In the genomic region with DNA sequence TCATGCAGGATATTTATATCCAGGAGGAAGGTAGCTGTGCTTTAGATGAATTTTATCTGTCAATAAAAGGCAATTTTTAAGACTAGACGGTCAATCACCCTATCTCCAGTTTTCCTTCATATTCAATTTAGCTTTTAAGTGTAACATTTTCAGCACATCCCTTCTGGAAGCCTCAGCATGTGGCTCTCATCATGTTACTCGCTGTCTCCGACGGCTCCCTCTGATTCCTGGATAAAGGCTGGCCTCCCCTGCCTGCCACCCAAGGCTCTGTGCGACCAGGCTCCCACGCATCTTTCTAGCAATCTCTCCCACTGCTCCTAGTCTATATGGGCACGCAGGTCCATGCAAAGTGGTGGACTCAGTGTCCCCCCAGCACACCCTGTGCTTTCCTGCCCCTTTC, we compare ENCODE assay signal across 28 cellular contexts.
DNase-seq lines count a peak whose midpoint lies in the region; ATAC-seq, FAIRE-seq and TF ChIP-seq lines count a peak whose summit lies in the region.
"Had no signal": no experiment of that assay in that cellular context is flagged by ENCODE, and none has a peak within 500 bp of the region (broad histone marks: within the 10 kb centered on the region; RNA-seq: fewer than 3 reads in every experiment).

No MANE protein-coding gene starts in this region.

- H4K91ac ChIP-seq in H1 (replicated peaks; ENCODE audit: insufficient read length, low read length), result no peak overlapping the region

- no peak for ATAC-seq in SK-N-SH treated with all-trans-retinoic acid at 6 μM for 48 hours
- ATAC-seq: A549, GM12878 had no signal

- no peak overlapping the region for H2BK15ac ChIP-seq in H1 (ENCODE audit: low read length)

- no peaks in the 10 kb centered on the region for H3K9me2 ChIP-seq in SK-N-SH

- no peaks in the 10 kb centered on the region for H3K36me3 ChIP-seq in SK-N-SH (replicated peaks in 1 of 2; ENCODE audit: control insufficient read depth in 1 of 2, insufficient read depth in 2 of 2, low read length in 1 of 2)
- no peaks in the 10 kb centered on the region for H3K36me3 ChIP-seq in H1 (ENCODE audit: control insufficient read depth in 2 of 4, insufficient read depth in 4 of 4, low read length in 3 of 4)
- H3K36me3 ChIP-seq: BLaER1 treated with 17β-estradiol and CSF1 and Interleukin-3, amounts not matched to agents 10 nM and 100 nM had no signal

- no peaks in the 10 kb centered on the region for H3K9me3 ChIP-seq in SK-N-SH
- H3K9me3 ChIP-seq in H1 (ENCODE audit: insufficient read depth in 2 of 2, low read depth in 1 of 2, low read length in 1 of 2), result peaks cover 0 to 3% of the 10 kb centered on the region in 2 experiments; a peak in 1 of 4 replicates
- H3K9me3 ChIP-seq: A549; BLaER1 treated with 17β-estradiol and CSF1 and Interleukin-3, amounts not matched to agents 10 nM and 100 nM had no signal

- H4K20me1 ChIP-seq in SK-N-SH (ENCODE audit: insufficient read depth), result no peaks in the 10 kb centered on the region
- no peaks in the 10 kb centered on the region for H4K20me1 ChIP-seq in H1 (replicated peaks in 1 of 2; ENCODE audit: control insufficient read depth in 1 of 2, insufficient read depth in 2 of 2, low read length in 2 of 2)
- H4K20me1 ChIP-seq: BLaER1 treated with 17β-estradiol and CSF1 and Interleukin-3, amounts not matched to agents 10 nM and 100 nM had no signal

- peaks cover 25% of the 10 kb centered on the region for H3K36me3 Mint-ChIP-seq in nephron (ENCODE audit: low read depth)
- H3K36me3 Mint-ChIP-seq: CD14-positive monocyte; CD4-positive, alpha-beta memory T cell; CD4-positive, CD25-positive, alpha-beta regulatory T cell; CD8-positive, alpha-beta memory T cell had no signal

- no peak overlapping the region for H3K18ac ChIP-seq in H1 (ENCODE audit: extremely low read depth, low read length)

- no peaks in the 10 kb centered on the region for H3F3A ChIP-seq in SK-N-SH (replicated peaks; ENCODE audit: insufficient read depth)

- no peak for FAIRE-seq in H1 (lab: Jason Lieb, UNC)
- FAIRE-seq: A549, GM12878, GM12892, GM18507 had no signal

- no peak overlapping the region for H3K4me2 ChIP-seq in SK-N-SH
- no peak overlapping the region for H3K4me2 ChIP-seq in H1 (ENCODE audit: insufficient read depth in 1 of 2, low read depth in 2 of 2, low read length in 2 of 2)
- H3K4me2 ChIP-seq: A549; BLaER1 treated with 17β-estradiol and CSF1 and Interleukin-3, amounts not matched to agents 10 nM and 100 nM had no signal

- peak; percentile 49 for DNase-seq in SK-N-SH
- no peak for DNase-seq in H1 (ENCODE audit: low read depth in 1 of 2, low spot score in 2 of 2)
- peak; percentile 9 for DNase-seq in retina
- no peak for DNase-seq in NCI-H2081 treated with DMSO at 0.1 percent for 48 hours (lab: John Stamatoyannopoulos, UW)
- no peak for DNase-seq in C1 segment of cervical spinal cord (lab: John Stamatoyannopoulos, UW)
- DNase-seq in ecto neural progenitor cell (ENCODE audit: low spot score), result no peak
- DNase-seq: AML-193; CD4-positive, alpha-beta memory T cell; CD4-positive, CD25-positive, alpha-beta regulatory T cell; CD8-positive, alpha-beta memory T cell; COR-L47; DMS 273 treated with DMSO at 0.1 percent for 48 hours; DMS153; DMS53; DMS79; DND-41; EL; GDM1 had no signal

- 0 out of 2 replicates have a peak overlapping the region, but pooled peaks have one; percentile 3 for H4K8ac ChIP-seq in H1 (ENCODE audit: extremely low read depth, insufficient read depth, low read length)

- TF ChIP-seq CTCF in SK-N-SH (IDR thresholded peaks at IDR 0.05), result no peak
- no peak for TF ChIP-seq CTCF in H1 (IDR thresholded peaks at IDR 0.05; ENCODE audit: control extremely low read depth in 1 of 3, insufficient read depth in 1 of 3, low read depth in 1 of 3, low read length in 3 of 3)
- TF ChIP-seq CTCF in nephron (IDR thresholded peaks at IDR 0.05; ENCODE audit: unreplicated experiment in 3 of 3), result no peak

- no peak for TF ChIP-seq POLR2A in H1 (IDR thresholded peaks at IDR 0.05; ENCODE audit: control extremely low read depth in 1 of 2, low read depth in 2 of 2, low read length in 2 of 2)

- H2BK5ac ChIP-seq in H1 (ENCODE audit: low read depth, low read length), result no peak overlapping the region; the same call in 1 of the 2 replicates

- peak overlapping the region; percentile 14; the same call in 1 of the 2 replicates for H2BK12ac ChIP-seq in H1 (ENCODE audit: low read depth, low read length)

- H3K27me3 Mint-ChIP-seq in nephron (ENCODE audit: low read depth), result peaks cover 3% of the 10 kb centered on the region

- H4K5ac ChIP-seq in H1 (ENCODE audit: insufficient read length, low read depth, low read length), result no peak overlapping the region

- no peaks in the 10 kb centered on the region for H3K9me3 Mint-ChIP-seq in nephron
- H3K9me3 Mint-ChIP-seq: CD4-positive, CD25-positive, alpha-beta regulatory T cell; CD8-positive, alpha-beta memory T cell had no signal

- no peak overlapping the region for H2BK20ac ChIP-seq in H1 (ENCODE audit: low read length)

- WGBS in SK-N-SH (ENCODE audit: low lambda C conversion rate), result 87% methylated on average over 7 of the region's 7 CpGs
- WGBS in H1 (ENCODE audit: extremely low coverage in 1 of 2, insufficient coverage in 1 of 2, insufficient read length in 1 of 2, insufficient replicate concordance in 2 of 2, low coverage in 1 of 2, low lambda C conversion rate in 2 of 2, missing lambda C conversion rate in 1 of 2), 2 experiments, result 89% methylated on average over 7 of the region's 7 CpGs; no CpG with 5 or more reads in 1 of the 2 experiments

- peaks cover 22% of the 10 kb centered on the region for H3K4me1 Mint-ChIP-seq in nephron
- H3K4me1 Mint-ChIP-seq: B cell; CD14-positive monocyte; CD4-positive, alpha-beta memory T cell; CD4-positive, CD25-positive, alpha-beta regulatory T cell; CD8-positive, alpha-beta memory T cell had no signal

- peak overlapping the region; percentile 4 for H3K23ac ChIP-seq in H1 (ENCODE audit: insufficient read length)

- no peaks in the 10 kb centered on the region for H3K79me1 ChIP-seq in H1 (ENCODE audit: low read depth, low read length)

- CTCF ChIA-PET in SK-N-SH (lab: Yijun Ruan, JAX) (interaction anchor here (1.2 to 10.7 kb wide), 5 partner anchors 15 to 278 kb away, joined by 3 to 99 read pairs (median 49); a partner anchor contains a TSS), H1 (lab: Charles Lee; ENCODE audit: partially characterized antibody) (interaction anchor here (0.9 to 6.9 kb wide), 7 partner anchors 8 to 276 kb away, joined by 3 to 111 read pairs (median 5); a partner anchor contains a TSS)

- H3K27me3 ChIP-seq in SK-N-SH (ENCODE audit: insufficient read depth) (no peaks in the 10 kb centered on the region), H1 (replicated peaks in 1 of 4; ENCODE audit: control insufficient read depth in 3 of 4, extremely low read depth in 1 of 4, insufficient read depth in 3 of 4, low read length in 3 of 4) (no peaks in the 10 kb centered on the region)
- H3K27me3 ChIP-seq: BLaER1 treated with 17β-estradiol and CSF1 and Interleukin-3, amounts not matched to agents 10 nM and 100 nM had no signal

- H3K27ac Mint-ChIP-seq in nephron, result peak overlapping the region in 2 of 3 experiments; percentile 35 to 52
- H3K27ac Mint-ChIP-seq: B cell; CD14-positive monocyte; CD4-positive, alpha-beta memory T cell; CD4-positive, CD25-positive, alpha-beta regulatory T cell; CD8-positive, alpha-beta memory T cell had no signal

- H3K14ac ChIP-seq in H1 (ENCODE audit: insufficient read length), result no peak overlapping the region

- no peaks in the 10 kb centered on the region for H3K23me2 ChIP-seq in H1 (ENCODE audit: low read depth, low read length)

- H3K4me1 ChIP-seq in SK-N-SH (ENCODE audit: control insufficient read depth in 1 of 2, insufficient read depth in 2 of 2, low read depth in 1 of 2, low read length in 1 of 2) (peaks cover 0 to 4% of the 10 kb centered on the region in 2 experiments; a peak in 1 of 4 replicates), H1 (replicated peaks in 1 of 4; ENCODE audit: control insufficient read depth in 3 of 4, insufficient read depth in 4 of 4, low read length in 3 of 4) (peaks cover 0 to 3% (median under 1%) of the 10 kb centered on the region in 4 experiments; a peak in 3 of 7 replicates)
- H3K4me1 ChIP-seq: A549; BLaER1 treated with 17β-estradiol and CSF1 and Interleukin-3, amounts not matched to agents 10 nM and 100 nM had no signal

- H3K79me2 ChIP-seq in SK-N-SH (ENCODE audit: insufficient read depth) (no peaks in the 10 kb centered on the region), H1 (ENCODE audit: control insufficient read depth in 1 of 2, insufficient read depth in 2 of 2, low read length in 2 of 2) (no peaks in the 10 kb centered on the region)

- H3K4me3 Mint-ChIP-seq in nephron, result no peak overlapping the region
- H3K4me3 Mint-ChIP-seq: B cell; CD14-positive monocyte; CD4-positive, CD25-positive, alpha-beta regulatory T cell; CD8-positive, alpha-beta memory T cell had no signal

- TF ChIP-seq EP300 in SK-N-SH (IDR thresholded peaks at IDR 0.05; ENCODE audit: borderline replicate concordance in 1 of 2, low read depth in 1 of 2, low read length in 1 of 2) (peak in 1 of 2 experiments; percentile 34; a peak in 1 of 4 replicates), H1 (IDR thresholded peaks at IDR 0.05; ENCODE audit: borderline replicate concordance in 1 of 2, low read depth in 2 of 2, low read length in 2 of 2) (no peak)

- H3K9ac ChIP-seq in SK-N-SH (no peak overlapping the region), H1 (replicated peaks in 1 of 4; ENCODE audit: extremely low read depth in 1 of 4, low read depth in 3 of 4, low read length in 3 of 4) (no peak overlapping the region)
- H3K9ac ChIP-seq: BLaER1 treated with 17β-estradiol and CSF1 and Interleukin-3, amounts not matched to agents 10 nM and 100 nM had no signal

- H2BK120ac ChIP-seq in H1 (replicated peaks; ENCODE audit: low read depth, low read length), result no peak overlapping the region

- TF ChIP-seq RAD21 in SK-N-SH (IDR thresholded peaks at IDR 0.05; ENCODE audit: low read length) (no peak), H1 (IDR thresholded peaks at IDR 0.05 in 1 of 2, conservative IDR thresholded peaks at IDR 0.05 in 1 of 2; ENCODE audit: low read depth in 2 of 2, low read length in 2 of 2) (no peak)

- no peak overlapping the region for H3K56ac ChIP-seq in H1 (replicated peaks; ENCODE audit: insufficient read length, low read depth, low read length)

- no peak overlapping the region for H3K4ac ChIP-seq in H1 (replicated peaks; ENCODE audit: insufficient read length, low read depth, low read length)

- no peak overlapping the region for H2AK5ac ChIP-seq in H1 (ENCODE audit: low read depth, low read length)

- POLR2A ChIA-PET in SK-N-SH (lab: Yijun Ruan, JAX), result no interaction called here
- POLR2A ChIA-PET in H1 (lab: Charles Lee; ENCODE audit: partially characterized antibody), result no interaction called here

- H3K4me3 ChIP-seq in SK-N-SH (ENCODE audit: low read depth in 2 of 2, low read length in 1 of 2) (no peak overlapping the region), H1 (ENCODE audit: extremely low read depth in 1 of 4, insufficient read depth in 2 of 4, low read depth in 3 of 4, low read length in 4 of 4) (no peak overlapping the region)
- H3K4me3 ChIP-seq: A549; BLaER1 treated with 17β-estradiol and CSF1 and Interleukin-3, amounts not matched to agents 10 nM and 100 nM; GM12878 had no signal

- H2AFZ ChIP-seq in SK-N-SH (ENCODE audit: low read depth) (no peak overlapping the region), H1 (ENCODE audit: low read length) (no peak overlapping the region)

- H3K27ac ChIP-seq in SK-N-SH (ENCODE audit: low read depth in 2 of 2, low read length in 1 of 2), result no peak overlapping the region
- no peak overlapping the region for H3K27ac ChIP-seq in H1 (ENCODE audit: low read depth, low read length)
- H3K27ac ChIP-seq: 22Rv1; A549; BLaER1 treated with 17β-estradiol and CSF1 and Interleukin-3, amounts not matched to agents 10 nM and 100 nM had no signal

Comparison
In these comparisons a context has a peak if more than half of its experiments do, and no peak if none do; other contexts are left out.
1. DNase-seq: peak in SK-N-SH (single experiment) and retina (single experiment); none in H1 (0 of 2), NCI-H2081 treated with DMSO at 0.1 percent for 48 hours (single experiment), C1 segment of cervical spinal cord (0 of 14) and ecto neural progenitor cell (single experiment).